In the genomic region with DNA sequence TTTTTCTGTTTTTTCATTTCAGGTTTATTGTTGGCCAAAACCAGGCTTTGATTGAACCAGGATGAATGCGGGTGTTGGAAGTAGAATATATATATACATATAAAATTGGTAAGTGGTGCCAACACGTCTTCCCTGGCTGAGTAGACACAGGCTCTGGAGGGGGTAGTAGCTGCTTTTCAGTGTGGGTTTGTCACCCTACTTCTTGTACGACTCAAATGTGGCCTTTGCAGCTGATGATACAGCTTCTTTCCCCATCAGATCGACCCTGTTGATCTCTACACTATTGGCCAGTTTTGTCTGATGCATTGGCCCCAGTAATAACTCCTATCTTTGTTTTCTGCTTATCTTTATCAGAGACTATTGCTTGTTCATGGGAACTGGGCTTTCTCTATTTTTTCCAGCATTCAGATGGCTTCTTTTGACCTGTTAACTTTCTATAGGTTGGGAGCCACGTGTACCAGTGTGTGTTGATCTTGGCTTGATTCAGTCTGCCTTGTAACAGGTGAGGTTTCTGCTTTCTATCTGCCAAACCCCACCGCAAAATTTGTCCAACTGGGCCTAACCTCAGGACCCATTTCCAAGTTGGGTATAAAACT, we compare ENCODE assay signal across 9 cellular contexts. TPM values are rescaled to one million over a fixed set of nuclear protein-coding genes. Genes with fewer than 3 reads are reported as not detected.
DNase-seq lines count a peak whose midpoint lies in the region; ATAC-seq and TF ChIP-seq lines count a peak whose summit lies in the region.
"Had no signal": no experiment of that assay in that cellular context is flagged by ENCODE, and none has a peak within 500 bp of the region (broad histone marks: within the 10 kb centered on the region; RNA-seq: fewer than 3 reads in every experiment).

No MANE protein-coding gene starts in this region.

- no peak for ATAC-seq in stimulated activated effector memory CD8-positive, alpha-beta T cell treated with anti-CD3 and anti-CD28 coated beads, Interleukin-12 subunit alpha, Interleukin-12 subunit beta, amount 100 ng/mL, for 72 hours
- no peak for ATAC-seq in HG02678 (IDR thresholded peaks at IDR 0.05; ENCODE audit: unreplicated experiment)

- peak overlapping the region; percentile 92 for H3K27ac Mint-ChIP-seq in T-helper 2 cell treated with Interferon-gamma antibody and Interleukin-4, amounts not matched to agents 5 μg/mL and 100 μg/mL, for 36 hours
- H3K27ac Mint-ChIP-seq in stimulated activated effector memory CD8-positive, alpha-beta T cell treated with anti-CD3 and anti-CD28 coated beads, Interleukin-12 subunit alpha, Interleukin-12 subunit beta, amount 100 ng/mL, for 72 hours, result peak overlapping the region; percentile 100

- H3K4me3 Mint-ChIP-seq in T-helper 2 cell treated with Interferon-gamma antibody and Interleukin-4, amounts not matched to agents 5 μg/mL and 100 μg/mL, for 36 hours, result peak overlapping the region; percentile 99
- peak overlapping the region; percentile 97 for H3K4me3 Mint-ChIP-seq in stimulated activated effector memory CD8-positive, alpha-beta T cell treated with anti-CD3 and anti-CD28 coated beads, Interleukin-12 subunit alpha, Interleukin-12 subunit beta, amount 100 ng/mL, for 72 hours

- H3K4me1 Mint-ChIP-seq in T-helper 2 cell treated with Interferon-gamma antibody and Interleukin-4, amounts not matched to agents 5 μg/mL and 100 μg/mL, for 36 hours (ENCODE audit: low read depth), result peaks cover 57% of the 10 kb centered on the region
- peaks cover 79% of the 10 kb centered on the region for H3K4me1 Mint-ChIP-seq in stimulated activated effector memory CD8-positive, alpha-beta T cell treated with anti-CD3 and anti-CD28 coated beads, Interleukin-12 subunit alpha, Interleukin-12 subunit beta, amount 100 ng/mL, for 72 hours

- TF ChIP-seq CTCF in fibroblast of villous mesenchyme (IDR thresholded peaks at IDR 0.05; ENCODE audit: insufficient read depth, low read depth, low read length), result no peak

- peak; percentile 24 for DNase-seq in activated CD4-positive, alpha-beta T cell treated with anti-CD3 and anti-CD28 coated beads for 48 hours
- no peak for DNase-seq in activated CD4-positive, alpha-beta T cell treated with anti-CD3 and anti-CD28 coated beads, Interleukin-2, amount 50 U/mL, for 4 hours
- no peak for DNase-seq in T-helper 2 cell treated with Interferon-gamma antibody and Interleukin-4, amounts not matched to agents 5 μg/mL and 100 μg/mL, for 36 hours (ENCODE audit: low spot score)
- DNase-seq in fibroblast of villous mesenchyme (ENCODE audit: low read depth), result no peak
- no peak for DNase-seq in stimulated activated effector memory CD8-positive, alpha-beta T cell treated with anti-CD3 and anti-CD28 coated beads, Interleukin-12 subunit alpha, Interleukin-12 subunit beta, amount 100 ng/mL, for 72 hours (ENCODE audit: low spot score in 2 of 2)
- no peak for DNase-seq in NCI-H2029 treated with DMSO at 0.1 percent for 48 hours (lab: John Stamatoyannopoulos, UW)
- no peak for DNase-seq in NCI-H2029 (lab: John Stamatoyannopoulos, UW)
- DNase-seq: COR-L47 had no signal

- H3K36me3 Mint-ChIP-seq in T-helper 2 cell treated with Interferon-gamma antibody and Interleukin-4, amounts not matched to agents 5 μg/mL and 100 μg/mL, for 36 hours (ENCODE audit: low read depth), result peaks cover 89% of the 10 kb centered on the region
- H3K36me3 Mint-ChIP-seq in stimulated activated effector memory CD8-positive, alpha-beta T cell treated with anti-CD3 and anti-CD28 coated beads, Interleukin-12 subunit alpha, Interleukin-12 subunit beta, amount 100 ng/mL, for 72 hours, result peaks cover 100% of the 10 kb centered on the region

- H3K4me3 ChIP-seq in fibroblast of villous mesenchyme (ENCODE audit: low read depth, low read length), result peak overlapping the region; percentile 93

- peaks cover 53% of the 10 kb centered on the region for H3K9me3 Mint-ChIP-seq in T-helper 2 cell treated with Interferon-gamma antibody and Interleukin-4, amounts not matched to agents 5 μg/mL and 100 μg/mL, for 36 hours
- peaks cover 6% of the 10 kb centered on the region for H3K9me3 Mint-ChIP-seq in stimulated activated effector memory CD8-positive, alpha-beta T cell treated with anti-CD3 and anti-CD28 coated beads, Interleukin-12 subunit alpha, Interleukin-12 subunit beta, amount 100 ng/mL, for 72 hours

- no peaks in the 10 kb centered on the region for H3K27me3 Mint-ChIP-seq in T-helper 2 cell treated with Interferon-gamma antibody and Interleukin-4, amounts not matched to agents 5 μg/mL and 100 μg/mL, for 36 hours (ENCODE audit: low read depth)

RNA-seq across cellular contexts. Expression of a gene that starts 2.7 kb away (rescaled TPM):
- 39.3 and 56.6 TPM in 2 replicates for total RNA-seq in fibroblast of villous mesenchyme
